In the genomic region with DNA sequence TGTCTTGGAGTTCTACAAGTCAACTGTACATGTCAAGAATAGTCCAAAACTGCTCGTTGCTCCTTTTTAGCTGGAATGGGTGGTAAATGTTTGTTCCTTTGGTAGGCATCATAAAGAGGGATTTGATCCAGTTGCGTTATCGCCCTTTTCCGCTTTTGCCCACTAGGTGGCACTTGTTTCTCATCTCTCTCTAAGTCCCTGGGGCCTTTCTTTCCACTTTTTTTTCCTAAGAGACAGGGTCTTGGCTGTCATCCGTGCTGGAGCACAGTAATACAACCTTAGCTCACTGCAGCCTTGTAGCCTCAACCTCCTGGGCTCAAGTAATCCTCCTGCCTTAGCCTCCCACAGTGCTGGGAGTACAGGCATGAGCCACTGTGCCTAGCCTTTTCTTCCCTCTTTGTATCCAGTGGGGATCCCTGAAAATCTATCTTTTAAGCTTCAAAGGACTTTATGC, we compare ENCODE assay signal across 8 cellular contexts. TPM values are rescaled to one million over a fixed set of nuclear protein-coding genes. Genes with fewer than 3 reads are reported as not detected.
DNase-seq lines count a peak whose midpoint lies in the region; ATAC-seq, FAIRE-seq and TF ChIP-seq lines count a peak whose summit lies in the region.

No MANE protein-coding gene starts in this region.

- DNase-seq in DMS153 treated with DMSO at 0.1 percent for 48 hours (lab: John Stamatoyannopoulos, UW; ENCODE audit: unreplicated experiment) (peak; percentile 48), LoVo (ENCODE audit: low spot score) (peak; percentile 63), RCC 7860 (ENCODE audit: low spot score) (peak; percentile 43), fibroblast of the conjunctiva (ENCODE audit: low read depth) (peak; percentile 80), omental fat pad (ENCODE audit: low spot score) (peak; percentile 71), ureter (ENCODE audit: low spot score) (peak; percentile 68)
- DNase-seq in activated T-helper 1 cell treated with anti-CD3 and anti-CD28 coated beads, Interleukin-2, amount 50 U/mL, for 16 hours (ENCODE audit: low read depth in 1 of 2, low spot score in 1 of 2) = peak; percentile 20 to 30

- ATAC-seq in omental fat pad (ENCODE audit: low FRiP score) (peak; percentile 58), GM21619 (IDR thresholded peaks at IDR 0.05; ENCODE audit: unreplicated experiment) (no peak)

- no peak for FAIRE-seq in RCC 7860 (lab: Jason Lieb, UNC)

- TF ChIP-seq CTCF in omental fat pad (IDR thresholded peaks at IDR 0.05) = peak in 1 of 3 donors; percentile 49

RNA-seq across cellular contexts. Expression of a gene that starts 20.7 kb away (rescaled TPM):
- 10 to 100 TPM; 37.5 to 65.7 (median 44.0) TPM for total RNA-seq in omental fat pad
- 74.1 TPM for total RNA-seq in ureter

RNA-seq across cellular contexts. Expression of a gene that starts 27.3 kb away (rescaled TPM):
- total RNA-seq in omental fat pad (10 to 100 TPM; 26.3 to 49.0 (median 33.1) TPM), ureter (27.2 TPM)

RNA-seq across cellular contexts. Expression of a gene that starts 32.4 kb away (rescaled TPM):
- total RNA-seq in omental fat pad (10 to 100 TPM in 1 of 4 donors, 1 to 10 TPM in 3; 8.3 to 11.0 (median 9.2) TPM), ureter (10.8 TPM)

RNA-seq across cellular contexts. Expression of a gene that starts 32.5 kb away (rescaled TPM):
- total RNA-seq in omental fat pad (100 to 1,000 TPM in 1 of 4 donors, 10 to 100 TPM in 3; 16.1 to 138 (median 21.9) TPM), ureter (47.9 TPM)

RNA-seq across cellular contexts. Expression of a gene that starts 36.5 kb away (rescaled TPM):
- total RNA-seq in omental fat pad (under 1 TPM in 2 of 4 donors, not detected in 2; 0.09 to 0.44 TPM), ureter (0.68 TPM)

Comparison
In these comparisons a context has a peak if more than half of its experiments do, and no peak if none do; other contexts are left out.
1. DNase-seq: peak in every context shown above with its lines; median percentile 80 in fibroblast of the conjunctiva; 71 in omental fat pad; 68 in ureter; 63 in LoVo; 48 in DMS153 treated with DMSO at 0.1 percent for 48 hours; 43 in RCC 7860; 25 in activated T-helper 1 cell treated with anti-CD3 and anti-CD28 coated beads, Interleukin-2, amount 50 U/mL, for 16 hours.